Comparison of ENCODE assay signal across 26 cellular contexts in genomic region chr19:23437901-23438300, GRCh38. TPM values are rescaled to one million over a fixed set of nuclear protein-coding genes. Genes with fewer than 3 reads are reported as not detected.
A peak's percentile ranks its signal among the peaks of the same experiment; 100 is the strongest.
DNase-seq lines count a peak whose midpoint lies in the region; ATAC-seq, FAIRE-seq and TF ChIP-seq lines count a peak whose summit lies in the region.
"Had no signal": no experiment of that assay in that cellular context is flagged by ENCODE, and none has a peak within 500 bp of the region (broad histone marks: within the 10 kb centered on the region; RNA-seq: fewer than 3 reads in every experiment).

No MANE protein-coding gene starts in this region.

- TF ChIP-seq POLR2A in HepG2 (IDR thresholded peaks at IDR 0.05; ENCODE audit: insufficient read depth in 1 of 2, low read depth in 2 of 2, low read length in 2 of 2), result no peak
- no peak for TF ChIP-seq POLR2A in right lobe of liver (IDR thresholded peaks at IDR 0.05)

- H3K9me3 Mint-ChIP-seq in endodermal cell, result peaks cover 78% of the 10 kb centered on the region
- H3K9me3 Mint-ChIP-seq in endothelial cell (ENCODE audit: unreplicated experiment), result peaks cover 45% of the 10 kb centered on the region

- H3K4me3 ChIP-seq in HepG2 (replicated peaks in 1 of 3; ENCODE audit: insufficient read depth in 1 of 3, low read depth in 2 of 3, low read length in 3 of 3), result no peak overlapping the region
- no peak overlapping the region for H3K4me3 ChIP-seq in right lobe of liver
- H3K4me3 ChIP-seq in endodermal cell (ENCODE audit: low read length), result no peak overlapping the region
- H3K4me3 ChIP-seq: HAP-1, Peyer's patch, SJSA1, smooth muscle cell had no signal

- H3K9ac ChIP-seq in HepG2 (ENCODE audit: insufficient read depth, low read depth, low read length) (no peak overlapping the region), endodermal cell (ENCODE audit: extremely low read depth, low read length, poor library complexity, severe bottlenecking) (no peak overlapping the region)

- no peak for TF ChIP-seq EP300 in HepG2 (IDR thresholded peaks at IDR 0.05; ENCODE audit: low read depth in 2 of 2, low read length in 2 of 2)
- no peak for TF ChIP-seq EP300 in HepG2 (CRISPR knock-in tag; IDR thresholded peaks at IDR 0.05; ENCODE audit: borderline replicate concordance)

- H3K9me3 ChIP-seq in HepG2 (ENCODE audit: low read length) (peaks cover 68% of the 10 kb centered on the region), right lobe of liver (peaks cover 0 to 4% (median 0%) of the 10 kb centered on the region in 4 donors), endodermal cell (ENCODE audit: control insufficient read depth, low read length) (peaks cover 66% of the 10 kb centered on the region)

- in situ Hi-C loops in HepG2 (cut with HindIII; ENCODE audit: extremely low pct_ligation_motif_present, low pct_unique_long_range_greater_than_20kb), result no loop called here

- POLR2A ChIA-PET in HepG2 (lab: Yijun Ruan, JAX), result no interaction called here

- 36% methylated on average over 4 of the region's 4 CpGs for WGBS in HepG2 (ENCODE audit: low lambda C conversion rate)
- 48% methylated on average over 4 of the region's 4 CpGs for WGBS in right lobe of liver (ENCODE audit: insufficient coverage, low coverage, low lambda C conversion rate, missing lambda C conversion rate)
- 71 to 83% methylated on average over 4 of the region's 4 CpGs for WGBS in endodermal cell (ENCODE audit: insufficient coverage in 1 of 2, insufficient read length in 1 of 2), 2 experiments

- H3K27me3 Mint-ChIP-seq in endodermal cell (ENCODE audit: insufficient read depth) (peaks cover 2% of the 10 kb centered on the region), endothelial cell (ENCODE audit: unreplicated experiment) (peaks cover 2% of the 10 kb centered on the region)
- H3K27me3 Mint-ChIP-seq: activated CD4-positive, alpha-beta T cell treated with anti-CD3 and anti-CD28 coated beads for 36 hours; natural killer cell treated with Interleukin-12 subunit alpha and Interleukin-12 subunit beta and Interleukin-15 and Interleukin-18, amount 100 ng/mL, for 72 hours had no signal

- FAIRE-seq in HepG2 (lab: Jason Lieb, UNC), result no peak
- FAIRE-seq: frontal cortex had no signal

- no TSS peak for BruUV-seq in HepG2 (replicated peaks; lab: Mats Ljungman, UMichigan)

- intact Hi-C loops in HepG2 (cut with micrococcal nuclease; ENCODE audit: unreplicated experiment), result no loop called here
- intact Hi-C loops in right lobe of liver (cut with DNase I), result no loop called here

- H3K36me3 ChIP-seq in HepG2 (replicated peaks in 1 of 2; ENCODE audit: control insufficient read depth in 1 of 2, insufficient read depth in 2 of 2, low read length in 2 of 2) (no peaks in the 10 kb centered on the region), right lobe of liver (no peaks in the 10 kb centered on the region), endodermal cell (ENCODE audit: control insufficient read depth, insufficient read depth, low read length) (no peaks in the 10 kb centered on the region)
- H3K36me3 ChIP-seq: HAP-1, Peyer's patch, SJSA1 had no signal

- H3K27me3 ChIP-seq in HepG2 (ENCODE audit: control insufficient read depth in 1 of 2, insufficient read depth in 2 of 2, low read length in 2 of 2) (no peaks in the 10 kb centered on the region), right lobe of liver (no peaks in the 10 kb centered on the region), endodermal cell (ENCODE audit: control insufficient read depth, insufficient read depth, low read length, poor library complexity, severe bottlenecking) (no peaks in the 10 kb centered on the region)
- H3K27me3 ChIP-seq: Peyer's patch, SJSA1 had no signal

- H3K27ac Mint-ChIP-seq in endodermal cell, result no peak overlapping the region
- H3K27ac Mint-ChIP-seq in endothelial cell (ENCODE audit: unreplicated experiment), result no peak overlapping the region
- H3K27ac Mint-ChIP-seq: activated CD4-positive, alpha-beta T cell treated with anti-CD3 and anti-CD28 coated beads for 36 hours; brain; natural killer cell treated with Interleukin-12 subunit alpha and Interleukin-12 subunit beta and Interleukin-15 and Interleukin-18, amount 100 ng/mL, for 72 hours; T-helper 1 cell treated with Interleukin-12 subunit alpha and Interleukin-12 subunit beta and Interleukin-4 antibody, amounts not matched to agents 30 μg/mL and 1 μg/mL, for 36 hours had no signal

- ATAC-seq in HepG2 (no peak; the same call in 1 of the 3 replicates), right lobe of liver (no peak), HG02763 (IDR thresholded peaks at IDR 0.05; ENCODE audit: unreplicated experiment) (no peak)
- ATAC-seq: activated CD4-positive, alpha-beta T cell treated with anti-CD3 and anti-CD28 coated beads for 36 hours; natural killer cell treated with Interleukin-12 subunit alpha and Interleukin-12 subunit beta and Interleukin-15 and Interleukin-18, amount 100 ng/mL, for 72 hours had no signal

- H2AFZ ChIP-seq in HepG2 (ENCODE audit: low read length), result no peak overlapping the region

- DNase-seq in HepG2 (ENCODE audit: low spot score), result no peak
- no peak for DNase-seq in right lobe of liver
- peak; percentile 73 for DNase-seq in NCI-H2171 treated with DMSO at 0.1 percent for 48 hours (lab: John Stamatoyannopoulos, UW)
- no peak for DNase-seq in endodermal cell
- DNase-seq in germinal center (ENCODE audit: low spot score), result no peak
- no peak for DNase-seq in NOMO-1 treated with DMSO at 0.1 percent for 48 hours (lab: John Stamatoyannopoulos, UW; ENCODE audit: unreplicated experiment)
- DNase-seq in endothelial cell (ENCODE audit: low spot score), result no peak
- DNase-seq: activated CD4-positive, alpha-beta T cell treated with anti-CD3 and anti-CD28 coated beads for 36 hours; activated naive CD4-positive, alpha-beta T cell; activated T-cell treated with anti-CD3 and anti-CD28 coated beads, Interleukin-2, amount 50 U/mL, for 48 hours; DND-41; effector CD4-positive, alpha-beta T cell; islet precursor cell; NCI-H1436; NCI-H526 treated with DMSO at 0.1 percent for 48 hours; Peyer's patch; retina; substantia nigra had no signal

- no peaks in the 10 kb centered on the region for H3K79me2 ChIP-seq in HepG2 (ENCODE audit: insufficient read depth, low read length)

- peaks cover 9% of the 10 kb centered on the region for H3K36me3 Mint-ChIP-seq in endodermal cell (ENCODE audit: low read depth)
- H3K36me3 Mint-ChIP-seq in endothelial cell (ENCODE audit: low read depth, unreplicated experiment), result no peaks in the 10 kb centered on the region
- H3K36me3 Mint-ChIP-seq: brain had no signal

- no peaks in the 10 kb centered on the region for H4K20me1 ChIP-seq in HepG2 (ENCODE audit: insufficient read depth, low read length)

- H3K4me3 Mint-ChIP-seq in endodermal cell (no peak overlapping the region), endothelial cell (ENCODE audit: unreplicated experiment) (no peak overlapping the region)
- H3K4me3 Mint-ChIP-seq: activated CD4-positive, alpha-beta T cell treated with anti-CD3 and anti-CD28 coated beads for 36 hours; brain; natural killer cell treated with Interleukin-12 subunit alpha and Interleukin-12 subunit beta and Interleukin-15 and Interleukin-18, amount 100 ng/mL, for 72 hours; T-helper 1 cell treated with Interleukin-12 subunit alpha and Interleukin-12 subunit beta and Interleukin-4 antibody, amounts not matched to agents 30 μg/mL and 1 μg/mL, for 36 hours had no signal

- H3K4me1 ChIP-seq in HepG2 (ENCODE audit: insufficient read depth, low read length) (no peaks in the 10 kb centered on the region), right lobe of liver (no peaks in the 10 kb centered on the region), endodermal cell (ENCODE audit: control insufficient read depth, insufficient read depth, low read length) (no peaks in the 10 kb centered on the region)
- H3K4me1 ChIP-seq: HAP-1, Peyer's patch, SJSA1 had no signal

- H3K4me1 Mint-ChIP-seq in endodermal cell (no peaks in the 10 kb centered on the region), endothelial cell (ENCODE audit: unreplicated experiment) (no peaks in the 10 kb centered on the region)
- H3K4me1 Mint-ChIP-seq: activated CD4-positive, alpha-beta T cell treated with anti-CD3 and anti-CD28 coated beads for 36 hours; brain had no signal

- H3K27ac ChIP-seq in HepG2 (ENCODE audit: extremely low read length, insufficient read depth, low read length), result no peak overlapping the region
- H3K27ac ChIP-seq in right lobe of liver, result no peak overlapping the region
- no peak overlapping the region for H3K27ac ChIP-seq in endodermal cell (ENCODE audit: low read depth, low read length)
- H3K27ac ChIP-seq: Peyer's patch, SJSA1 had no signal

- H3K4me2 ChIP-seq in HepG2 (ENCODE audit: low read depth, low read length), result no peak overlapping the region
- H3K4me2 ChIP-seq: smooth muscle cell had no signal

- TF ChIP-seq RAD21 in HepG2 (CRISPR knock-in tag; IDR thresholded peaks at IDR 0.05), result no peak

- CTCF ChIA-PET in HepG2 (lab: Yijun Ruan, JAX; ENCODE audit: low intra/inter-chr PET ratio, low total read pairs), result no interaction called here

- TF ChIP-seq CTCF in HepG2 (CRISPR knock-in tag; IDR thresholded peaks at IDR 0.05) (0 out of 2 replicates have a peak, but pooled peaks have one; percentile 6), right lobe of liver (IDR thresholded peaks at IDR 0.05) (no peak), endodermal cell (conservative IDR thresholded peaks at IDR 0.05) (peak; percentile 22), endothelial cell (IDR thresholded peaks at IDR 0.05; ENCODE audit: unreplicated experiment) (no peak)

RNA-seq across cellular contexts. Expression of gene ZNF91, which starts 42.6 kb away (rescaled TPM):
- total RNA-seq in HepG2 (2016; rRNA removed; fragmentation: Illumina TruSeq; extraction: Trizol), result 21.5 and 30.7 TPM in 2 replicates
- 7.1 and 8.4 TPM in 2 replicates for total RNA-seq in HepG2 (2016; cell fraction: cytosol; rRNA removed; fragmentation: Illumina TruSeq; extraction: Trizol; ENCODE audit: low read depth)
- total RNA-seq in HepG2 (2016; cell fraction: insoluble cytoplasmic fraction; rRNA removed; fragmentation: Illumina TruSeq; extraction: Trizol), result 19.7 and 29.0 TPM in 2 replicates
- 14.1 and 19.3 TPM in 2 replicates for total RNA-seq in HepG2 (2016; cell fraction: membrane; rRNA removed; fragmentation: Illumina TruSeq; extraction: Trizol)
- total RNA-seq in HepG2 (2016; cell fraction: nucleus; rRNA removed; fragmentation: Illumina TruSeq; extraction: Trizol), result 32.7 and 36.3 TPM in 2 replicates
- 19.4 and 19.6 TPM in 2 replicates for polyA plus RNA-seq in HepG2 (2011; rRNA removed)
- 16.0 and 22.2 TPM in 2 replicates for polyA plus RNA-seq in HepG2 (2011; cell fraction: cytosol; rRNA removed)
- polyA plus RNA-seq in HepG2 (2011; cell fraction: nucleus; rRNA removed), result 27.4 and 37.5 TPM in 2 replicates
- polyA plus RNA-seq in HepG2 (2012), result 14.0 and 14.4 TPM in 2 replicates
- 1.1 and 1.4 TPM in 2 replicates for polyA plus RNA-seq in HepG2 (2016; cell fraction: cytosol; fragmentation: Illumina TruSeq; extraction: Trizol; ENCODE audit: low read depth)
- 13.1 and 14.1 TPM in 2 replicates for polyA plus RNA-seq in HepG2 (2016; cell fraction: insoluble cytoplasmic fraction; fragmentation: Illumina TruSeq; extraction: Trizol; ENCODE audit: low read depth)
- 2.0 and 3.9 TPM in 2 replicates for polyA plus RNA-seq in HepG2 (2016; cell fraction: membrane; fragmentation: Illumina TruSeq; extraction: Trizol; ENCODE audit: low read depth)
- polyA plus RNA-seq in HepG2 (2016; cell fraction: nucleus; fragmentation: Illumina TruSeq; extraction: Trizol; ENCODE audit: insufficient read depth, low read depth), result 18.2 and 18.6 TPM in 2 replicates
- 20.0 and 43.5 TPM in 2 replicates for polyA minus RNA-seq in HepG2 (2011; rRNA and poly(A)+ RNA removed; ENCODE audit: low replicate concordance)
- polyA minus RNA-seq in HepG2 (2011; cell fraction: cytosol; rRNA and poly(A)+ RNA removed), result 23.2 and 40.4 TPM in 2 replicates
- polyA minus RNA-seq in HepG2 (2011; cell fraction: nucleus; rRNA and poly(A)+ RNA removed), result 84.8 and 108 TPM in 2 replicates
- 10 to 100 TPM; 14.4 to 21.0 (median 18.3) TPM for total RNA-seq in right lobe of liver
- 10 to 100 TPM; 66.9 to 75.4 TPM for total RNA-seq in endodermal cell
- 43.3 TPM for polyA plus RNA-seq in endodermal cell (2013, experiment 1 of 2)
- 44.6 TPM for polyA plus RNA-seq in endodermal cell (2013, experiment 2 of 2)
- total RNA-seq in endothelial cell (ENCODE audit: unreplicated experiment), result 51.4 TPM

Comparison
In these comparisons a context has a peak if more than half of its experiments do, and no peak if none do; other contexts are left out.
1. CTCF ChIP-seq: peak in HepG2 (single experiment) and endodermal cell (single experiment); none in right lobe of liver (0 of 4) and endothelial cell (single experiment).